Comparison of ENCODE assay signal across 27 cellular contexts in genomic region chr16:66560107-66560506, GRCh38. TPM values are rescaled to one million over a fixed set of nuclear protein-coding genes. Genes with fewer than 3 reads are reported as not detected.
A peak's percentile ranks its signal among the peaks of the same experiment; 100 is the strongest.
DNase-seq lines count a peak whose midpoint lies in the region; ATAC-seq and TF ChIP-seq lines count a peak whose summit lies in the region.
"Had no signal": no experiment of that assay in that cellular context is flagged by ENCODE, and none has a peak within 500 bp of the region (broad histone marks: within the 10 kb centered on the region; RNA-seq: fewer than 3 reads in every experiment).

No MANE protein-coding gene starts in this region.

- H3K4me1 ChIP-seq in body of pancreas: no peaks in the 10 kb centered on the region

- H3K4me3 Mint-ChIP-seq in activated CD4-positive, alpha-beta T cell treated with anti-CD3 and anti-CD28 coated beads for 36 hours: no peak overlapping the region
- H3K4me3 Mint-ChIP-seq in CD14-positive monocyte (no peak overlapping the region), memory B cell (no peak overlapping the region)
- no peak overlapping the region for H3K4me3 Mint-ChIP-seq in activated CD8-positive, alpha-beta T cell treated with anti-CD3 and anti-CD28 coated beads for 36 hours
- H3K4me3 Mint-ChIP-seq: type B pancreatic cell had no signal

- POLR2A ChIA-PET in activated CD4-positive, alpha-beta T cell treated with anti-CD3 and anti-CD28 coated beads for 36 hours (lab: Charles Lee): no interaction called here
- POLR2A ChIA-PET in activated CD8-positive, alpha-beta T cell treated with anti-CD3 and anti-CD28 coated beads for 36 hours (lab: Charles Lee): interaction anchor here (1.0 to 2.5 kb wide), 3 partner anchors 9 to 38 kb away, joined by 4 to 10 read pairs (median 4); partner anchors contain the start of genes CKLF and CMTM2

- peaks cover 48% of the 10 kb centered on the region for H3K36me3 Mint-ChIP-seq in activated CD4-positive, alpha-beta T cell treated with anti-CD3 and anti-CD28 coated beads for 36 hours (ENCODE audit: low read depth)
- H3K36me3 Mint-ChIP-seq in CD14-positive monocyte: peaks cover 74 to 85% of the 10 kb centered on the region in 2 donors
- H3K36me3 Mint-ChIP-seq in activated CD8-positive, alpha-beta T cell treated with anti-CD3 and anti-CD28 coated beads for 36 hours (ENCODE audit: low read depth): peaks cover 50% of the 10 kb centered on the region
- H3K36me3 Mint-ChIP-seq in memory B cell: peaks cover 25% of the 10 kb centered on the region

- no peak overlapping the region for H3K4me3 ChIP-seq in body of pancreas
- H3K4me3 ChIP-seq: stomach had no signal

- 84 to 100% methylated on average over 1 of the region's 1 CpG for WGBS in body of pancreas, 2 donors

- intact Hi-C loops in activated CD4-positive, alpha-beta T cell treated with anti-CD3 and anti-CD28 coated beads for 36 hours (cut with DNase I, micrococcal nuclease): no loop called here
- intact Hi-C loops in CD14-positive monocyte (cut with micrococcal nuclease): no loop called here
- intact Hi-C loops in activated CD8-positive, alpha-beta T cell treated with anti-CD3 and anti-CD28 coated beads for 36 hours (cut with micrococcal nuclease): loop anchor here (5.0 kb wide), 1 partner anchor 47 kb away; no protein-coding TSS in a partner anchor
- intact Hi-C loops in body of pancreas (cut with DNase I): no loop called here

- H3K9me3 ChIP-seq in body of pancreas: no peaks in the 10 kb centered on the region
- H3K9me3 ChIP-seq: stomach had no signal

- H3K27me3 Mint-ChIP-seq in activated CD4-positive, alpha-beta T cell treated with anti-CD3 and anti-CD28 coated beads for 36 hours: no peaks in the 10 kb centered on the region
- no peaks in the 10 kb centered on the region for H3K27me3 Mint-ChIP-seq in CD14-positive monocyte (ENCODE audit: low read depth in 3 of 3)
- no peaks in the 10 kb centered on the region for H3K27me3 Mint-ChIP-seq in activated CD8-positive, alpha-beta T cell treated with anti-CD3 and anti-CD28 coated beads for 36 hours
- no peaks in the 10 kb centered on the region for H3K27me3 Mint-ChIP-seq in memory B cell
- H3K27me3 Mint-ChIP-seq: type B pancreatic cell had no signal

- H3K9me3 Mint-ChIP-seq in activated CD4-positive, alpha-beta T cell treated with anti-CD3 and anti-CD28 coated beads for 36 hours (ENCODE audit: low read depth): no peaks in the 10 kb centered on the region
- H3K9me3 Mint-ChIP-seq in CD14-positive monocyte (no peaks in the 10 kb centered on the region), memory B cell (no peaks in the 10 kb centered on the region)
- H3K9me3 Mint-ChIP-seq in activated CD8-positive, alpha-beta T cell treated with anti-CD3 and anti-CD28 coated beads for 36 hours: no peaks in the 10 kb centered on the region
- H3K9me3 Mint-ChIP-seq: type B pancreatic cell had no signal

- TF ChIP-seq POLR2A in body of pancreas (IDR thresholded peaks at IDR 0.05): no peak

- H3K27ac ChIP-seq in body of pancreas: no peak overlapping the region
- H3K27ac ChIP-seq: brain microvascular endothelial cell, stomach had no signal

- H3K4me1 Mint-ChIP-seq in activated CD4-positive, alpha-beta T cell treated with anti-CD3 and anti-CD28 coated beads for 36 hours: peaks cover 76% of the 10 kb centered on the region
- peaks cover 52% of the 10 kb centered on the region for H3K4me1 Mint-ChIP-seq in CD14-positive monocyte
- peaks cover 70% of the 10 kb centered on the region for H3K4me1 Mint-ChIP-seq in activated CD8-positive, alpha-beta T cell treated with anti-CD3 and anti-CD28 coated beads for 36 hours (ENCODE audit: low read depth)
- H3K4me1 Mint-ChIP-seq in memory B cell: peaks cover 35% of the 10 kb centered on the region

- H3K27ac Mint-ChIP-seq in activated CD4-positive, alpha-beta T cell treated with anti-CD3 and anti-CD28 coated beads for 36 hours: peak overlapping the region; percentile 12
- H3K27ac Mint-ChIP-seq in CD14-positive monocyte: peak overlapping the region; percentile 0 to 72 (median 23)
- peak overlapping the region; percentile 57 for H3K27ac Mint-ChIP-seq in activated CD8-positive, alpha-beta T cell treated with anti-CD3 and anti-CD28 coated beads for 36 hours
- peak overlapping the region; percentile 3 for H3K27ac Mint-ChIP-seq in memory B cell
- H3K27ac Mint-ChIP-seq: type B pancreatic cell had no signal

- CTCF ChIA-PET in activated CD4-positive, alpha-beta T cell treated with anti-CD3 and anti-CD28 coated beads for 36 hours (lab: Charles Lee): interaction anchor here (0.6 to 1.1 kb wide), 3 partner anchors 17 to 47 kb away, joined by 3 read pairs; no protein-coding TSS in a partner anchor
- CTCF ChIA-PET in activated CD8-positive, alpha-beta T cell treated with anti-CD3 and anti-CD28 coated beads for 36 hours (lab: Charles Lee): interaction anchor here (1.3 to 1.4 kb wide), 2 partner anchors 19 to 32 kb away, joined by 3 to 4 read pairs; partner anchors contain the start of gene CMTM2

- peaks cover 0 to 3% of the 10 kb centered on the region in 2 donors for H3K36me3 ChIP-seq in body of pancreas (replicated peaks in 1 of 2; ENCODE audit: insufficient read depth in 1 of 2, low read depth in 2 of 2)

- no peak for DNase-seq in activated CD4-positive, alpha-beta T cell treated with anti-CD3 and anti-CD28 coated beads for 36 hours
- no peak for DNase-seq in activated CD4-positive, alpha-beta T cell treated with anti-CD3 and anti-CD28 coated beads for 48 hours
- no peak for DNase-seq in CD14-positive monocyte (ENCODE audit: low spot score)
- no peak for DNase-seq in activated CD8-positive, alpha-beta T cell treated with anti-CD3 and anti-CD28 coated beads for 36 hours
- no peak for DNase-seq in memory B cell (ENCODE audit: low spot score in 2 of 2)
- DNase-seq in EL: no peak
- no peak for DNase-seq in body of pancreas
- DNase-seq: AML-193; brain microvascular endothelial cell; Kasumi-1; kidney; NCI-H1105 treated with DMSO at 0.1 percent for 48 hours; NCI-H2081; NCI-H345; NCI-H82; right cardiac atrium; Right ventricle myocardium superior; stimulated activated CD4-positive, alpha-beta T cell treated with anti-CD3 and anti-CD28 coated beads, Interleukin-12 subunit alpha, Interleukin-12 subunit beta, amount 100 ng/mL, for 4 hours; stimulated activated CD4-positive, alpha-beta T cell treated with anti-CD3 and anti-CD28 coated beads, Interleukin-4, amount 100 ng/mL, for 4 hours; stomach had no signal

- no peaks in the 10 kb centered on the region for H3K27me3 ChIP-seq in body of pancreas
- H3K27me3 ChIP-seq: brain microvascular endothelial cell, stomach had no signal

- no peak for ATAC-seq in activated CD4-positive, alpha-beta T cell treated with anti-CD3 and anti-CD28 coated beads for 36 hours
- no peak for ATAC-seq in activated CD8-positive, alpha-beta T cell treated with anti-CD3 and anti-CD28 coated beads for 36 hours
- ATAC-seq in memory B cell (ENCODE audit: low read depth) (no peak), body of pancreas (no peak), GM21390 (IDR thresholded peaks at IDR 0.05; ENCODE audit: unreplicated experiment) (no peak)
- ATAC-seq: right cardiac atrium had no signal

- TF ChIP-seq CTCF in CD14-positive monocyte (IDR thresholded peaks at IDR 0.05) (no peak), body of pancreas (IDR thresholded peaks at IDR 0.05) (no peak)
- TF ChIP-seq CTCF in activated CD8-positive, alpha-beta T cell treated with anti-CD3 and anti-CD28 coated beads for 36 hours (IDR thresholded peaks at IDR 0.05): no peak

RNA-seq across cellular contexts. Expression of gene CMTM1, which starts 6.1 kb away (rescaled TPM):
- 10 to 100 TPM in 1 of 2 experiments, 1 to 10 TPM in 1; 6.4 to 11.8 TPM for total RNA-seq in activated CD4-positive, alpha-beta T cell treated with anti-CD3 and anti-CD28 coated beads for 36 hours
- polyA plus RNA-seq in CD14-positive monocyte: 1 to 10 TPM; 1.6 to 2.5 TPM
- 1 to 10 TPM; 5.4 to 6.2 TPM for total RNA-seq in activated CD8-positive, alpha-beta T cell treated with anti-CD3 and anti-CD28 coated beads for 36 hours
- total RNA-seq in body of pancreas: not detected
- total RNA-seq: stomach had no signal

RNA-seq across cellular contexts. Expression of gene CKLF, which starts 7.7 kb away (rescaled TPM):
- 100 to 1,000 TPM in 1 of 2 experiments, 10 to 100 TPM in 1; 93.5 to 122 TPM for total RNA-seq in activated CD4-positive, alpha-beta T cell treated with anti-CD3 and anti-CD28 coated beads for 36 hours
- 100 to 1,000 TPM; 374 to 430 TPM for polyA plus RNA-seq in CD14-positive monocyte
- total RNA-seq in activated CD8-positive, alpha-beta T cell treated with anti-CD3 and anti-CD28 coated beads for 36 hours: 10 to 100 TPM; 99.0 to 99.7 TPM
- 10 to 100 TPM in 1 of 2 donors, not detected in 1; 33.5 TPM for total RNA-seq in body of pancreas

RNA-seq across cellular contexts. Expression of gene TK2, which starts 10.2 kb away (rescaled TPM):
- total RNA-seq in activated CD4-positive, alpha-beta T cell treated with anti-CD3 and anti-CD28 coated beads for 36 hours: 1 to 10 TPM; 3.8 to 6.4 TPM
- 10 to 100 TPM; 29.8 to 38.9 TPM for polyA plus RNA-seq in CD14-positive monocyte
- total RNA-seq in activated CD8-positive, alpha-beta T cell treated with anti-CD3 and anti-CD28 coated beads for 36 hours: 1 to 10 TPM; 3.2 to 4.4 TPM
- 10 to 100 TPM; 23.1 to 26.0 TPM for total RNA-seq in body of pancreas

RNA-seq across cellular contexts. Expression of gene CMTM2, which starts 19.2 kb away (rescaled TPM):
- total RNA-seq in activated CD4-positive, alpha-beta T cell treated with anti-CD3 and anti-CD28 coated beads for 36 hours: under 1 TPM in 1 of 2 experiments, not detected in 1; 0.51 TPM
- polyA plus RNA-seq in CD14-positive monocyte: 10 to 100 TPM; 39.1 to 41.6 TPM
- total RNA-seq in activated CD8-positive, alpha-beta T cell treated with anti-CD3 and anti-CD28 coated beads for 36 hours: under 1 TPM in 1 of 2 experiments, not detected in 1; 0.29 TPM
- not detected for total RNA-seq in body of pancreas
- total RNA-seq: A172, Daoy, H4, lung microvascular endothelial cell, osteocyte, stomach had no signal
- polyA plus RNA-seq: right cardiac atrium had no signal

RNA-seq across cellular contexts. Expression of gene CMTM3, which starts 44.4 kb away (rescaled TPM):
- total RNA-seq in activated CD4-positive, alpha-beta T cell treated with anti-CD3 and anti-CD28 coated beads for 36 hours: 10 to 100 TPM; 53.7 to 59.7 TPM
- 100 to 1,000 TPM; 126 to 131 TPM for polyA plus RNA-seq in CD14-positive monocyte
- 10 to 100 TPM; 48.0 to 49.4 TPM for total RNA-seq in activated CD8-positive, alpha-beta T cell treated with anti-CD3 and anti-CD28 coated beads for 36 hours
- total RNA-seq in body of pancreas: 1 to 10 TPM; 4.3 to 6.0 TPM

Comparison
In these comparisons a context has a peak if more than half of its experiments do, and no peak if none do; other contexts are left out.
1. H3K27ac Mint-ChIP-seq: peak in every context shown above with its lines; median percentile 57 in activated CD8-positive, alpha-beta T cell treated with anti-CD3 and anti-CD28 coated beads for 36 hours; 23 in CD14-positive monocyte; 12 in activated CD4-positive, alpha-beta T cell treated with anti-CD3 and anti-CD28 coated beads for 36 hours; 3 in memory B cell.
2. RNA of gene CMTM1, which starts 6.1 kb away (total RNA-seq): 6.4 to 11.8 TPM in activated CD4-positive, alpha-beta T cell treated with anti-CD3 and anti-CD28 coated beads for 36 hours and 5.4 to 6.2 TPM in activated CD8-positive, alpha-beta T cell treated with anti-CD3 and anti-CD28 coated beads for 36 hours; not detected in body of pancreas; every median in the first group is over 4 times any median in the second.